Comparison of ENCODE assay signal across 24 cellular contexts in genomic region chr19:50713556-50714236, GRCh38. TPM values are rescaled to one million over a fixed set of nuclear protein-coding genes. Genes with fewer than 3 reads are reported as not detected.
DNase-seq lines count a peak whose midpoint lies in the region; ATAC-seq and TF ChIP-seq lines count a peak whose summit lies in the region.
"Had no signal": no experiment of that assay in that cellular context is flagged by ENCODE, and none has a peak within 500 bp of the region (broad histone marks: within the 10 kb centered on the region; RNA-seq: fewer than 3 reads in every experiment).

No MANE protein-coding gene starts in this region.

- H3K9me3 ChIP-seq in BLaER1 treated with 17β-estradiol and CSF1 and Interleukin-3, amounts not matched to agents 10 nM and 100 nM (replicated peaks in 1 of 11): no peaks in the 10 kb centered on the region
- H3K9me3 ChIP-seq in KOPT-K1 (ENCODE audit: insufficient read depth, low read length, poor library complexity, severe bottlenecking) (no peaks in the 10 kb centered on the region), osteoblast (ENCODE audit: low read depth, low read length) (no peaks in the 10 kb centered on the region)
- H3K9me3 ChIP-seq: BE2C, Caco-2, MG63, Peyer's patch had no signal

- peaks cover 30 to 77% (median 66%) of the 10 kb centered on the region in 10 experiments for H3K4me1 ChIP-seq in BLaER1 treated with 17β-estradiol and CSF1 and Interleukin-3, amounts not matched to agents 10 nM and 100 nM
- H3K4me1 ChIP-seq in osteoblast (ENCODE audit: insufficient read depth, low read length): no peaks in the 10 kb centered on the region
- H3K4me1 ChIP-seq: BE2C, Caco-2 had no signal

- TF ChIP-seq POLR2A in GM18505 (IDR thresholded peaks at IDR 0.05; ENCODE audit: borderline replicate concordance, extremely low read depth, insufficient read depth, insufficient read length): no peak

- peaks cover 0 to 84% (median 68%) of the 10 kb centered on the region in 11 experiments; a peak in 16 of 22 replicates for H3K36me3 ChIP-seq in BLaER1 treated with 17β-estradiol and CSF1 and Interleukin-3, amounts not matched to agents 10 nM and 100 nM
- H3K36me3 ChIP-seq in KOPT-K1 (ENCODE audit: insufficient read depth, low read length) (no peaks in the 10 kb centered on the region), osteoblast (ENCODE audit: insufficient read depth, low read length) (no peaks in the 10 kb centered on the region)
- H3K36me3 ChIP-seq: BE2C, MG63, Peyer's patch had no signal

- H3K4me3 ChIP-seq in BLaER1 treated with 17β-estradiol and CSF1 and Interleukin-3, amounts not matched to agents 10 nM and 100 nM: peak overlapping the region in 4 of 10 experiments; percentile 9 to 17 (median 14); a peak in 6 of 20 replicates
- H3K4me3 ChIP-seq in osteoblast (ENCODE audit: insufficient read depth, low read length): no peak overlapping the region
- H3K4me3 ChIP-seq: GM23338, MG63, Peyer's patch had no signal

- no peak for TF ChIP-seq CTCF in osteoblast (IDR thresholded peaks at IDR 0.05; ENCODE audit: extremely low read depth, low read depth, low read length)

- no peaks in the 10 kb centered on the region for H3K79me2 ChIP-seq in osteoblast (ENCODE audit: insufficient read depth, low read length)

- H3K4me2 ChIP-seq in BLaER1 treated with 17β-estradiol and CSF1 and Interleukin-3, amounts not matched to agents 10 nM and 100 nM: peak overlapping the region; percentile 62 to 94 (median 91)
- no peak overlapping the region for H3K4me2 ChIP-seq in osteoblast (ENCODE audit: insufficient read depth, low read length)
- H3K4me2 ChIP-seq: GM23338 had no signal

- H3K27ac ChIP-seq in BLaER1 treated with 17β-estradiol and CSF1 and Interleukin-3, amounts not matched to agents 10 nM and 100 nM: peak overlapping the region in 7 of 11 experiments; percentile 32 to 52 (median 39); a peak in 10 of 22 replicates
- H3K27ac ChIP-seq in KOPT-K1 (ENCODE audit: low read depth, low read length, poor library complexity, severe bottlenecking): peak overlapping the region; percentile 67
- no peak overlapping the region for H3K27ac ChIP-seq in osteoblast (ENCODE audit: low read depth, low read length)
- H3K27ac ChIP-seq: Peyer's patch had no signal

- H3K27me3 ChIP-seq in BLaER1 treated with 17β-estradiol and CSF1 and Interleukin-3, amounts not matched to agents 10 nM and 100 nM: no peaks in the 10 kb centered on the region; a peak in 1 of 22 replicates
- no peaks in the 10 kb centered on the region for H3K27me3 ChIP-seq in osteoblast (ENCODE audit: insufficient read depth, low read length)
- H3K27me3 ChIP-seq: MG63 had no signal

- DNase-seq in effector CD8-positive, alpha-beta T cell (lab: John Stamatoyannopoulos, UW): peak; percentile 8
- DNase-seq in osteoblast (ENCODE audit: insufficient read length, low spot score, missing footprints): peak; percentile 44
- no peak for DNase-seq in NCI-H82 (lab: John Stamatoyannopoulos, UW)
- no peak for DNase-seq in DMS79 treated with DMSO at 0.1 percent for 48 hours (lab: John Stamatoyannopoulos, UW)
- DNase-seq: BE2C; Caco-2; CD4-positive, alpha-beta T cell; Kasumi-1; MG63; NCI-H1048; NCI-H1417 treated with DMSO at 0.1 percent for 48 hours; NCI-H187; NCI-H446 treated with DMSO at 0.1 percent for 48 hours; NCI-H69; NK-92 treated with Interleukin-12 subunit alpha and Interleukin-12 subunit beta, amount 100 ng/mL, for 24 hours; Peyer's patch had no signal

- peaks cover 0 to 87% (median 33%) of the 10 kb centered on the region in 11 experiments; a peak in 16 of 22 replicates for H4K20me1 ChIP-seq in BLaER1 treated with 17β-estradiol and CSF1 and Interleukin-3, amounts not matched to agents 10 nM and 100 nM
- peaks cover 7% of the 10 kb centered on the region for H4K20me1 ChIP-seq in osteoblast (ENCODE audit: insufficient read depth, low read length)

- H2AFZ ChIP-seq in osteoblast (ENCODE audit: low read length): no peak overlapping the region
- H2AFZ ChIP-seq: GM23338 had no signal

- peak overlapping the region in 8 of 11 experiments; percentile 30 to 65 (median 46); a peak in 15 of 22 replicates for H3K9ac ChIP-seq in BLaER1 treated with 17β-estradiol and CSF1 and Interleukin-3, amounts not matched to agents 10 nM and 100 nM

- ATAC-seq in GM18505 (IDR thresholded peaks at IDR 0.05; ENCODE audit: unreplicated experiment): no peak
- ATAC-seq: GM23338, HCT116, SK-N-SH treated with all-trans-retinoic acid at 6 μM for 48 hours had no signal

RNA-seq across cellular contexts. Expression of gene SHANK1, which starts 5.9 kb away (rescaled TPM):
- total RNA-seq in osteoblast: 0.88 and 1.1 TPM in 2 replicates
- total RNA-seq: Caco-2; CD4-positive, alpha-beta T cell had no signal

RNA-seq across cellular contexts. Expression of gene CLEC11A, which starts 9.5 kb away (rescaled TPM):
- total RNA-seq in osteoblast: 19.7 and 23.5 TPM in 2 replicates

RNA-seq across cellular contexts. Expression of gene GPR32, which starts 56.6 kb away (rescaled TPM):
- not detected in 2 replicates for total RNA-seq in osteoblast
- total RNA-seq: A673; Caco-2; CD4-positive, alpha-beta T cell; Daoy; GM23338; Peyer's patch had no signal

Comparison
In these comparisons a context has a peak if more than half of its experiments do, and no peak if none do; other contexts are left out.
1. DNase-seq: peak in effector CD8-positive, alpha-beta T cell (single experiment) and osteoblast (single experiment); none in NCI-H82 (single experiment) and DMS79 treated with DMSO at 0.1 percent for 48 hours (single experiment).